Comparison of ENCODE assay signal across 28 cellular contexts in genomic region chr12:21851151-21851550, GRCh38.
"Had no signal": no experiment of that assay in that cellular context is flagged by ENCODE, and none has a peak within 500 bp of the region (broad histone marks: within the 10 kb centered on the region; RNA-seq: fewer than 3 reads in every experiment).

No MANE protein-coding gene starts in this region.

- H3K36me3 ChIP-seq: brain microvascular endothelial cell had no signal

- H3K36me3 Mint-ChIP-seq: activated naive CD4-positive, alpha-beta T cell treated with anti-CD3 and anti-CD28 coated beads, Interleukin-2, amount 10 ng/mL, durations not matched to agents 7 days and 5 days; activated naive CD8-positive, alpha-beta T cell had no signal

- DNase-seq: activated CD4-positive, alpha-beta T cell treated with anti-CD3 and anti-CD28 coated beads for 36 hours; activated CD4-positive, alpha-beta T cell treated with anti-CD3 and anti-CD28 coated beads, Interleukin-2, amount 10 ng/mL, durations not matched to agents 7 days and 5 days; activated CD4-positive, alpha-beta T cell treated with anti-CD3 and anti-CD28 coated beads, Interleukin-2, amount 50 U/mL, for 48 hours; activated CD8-positive, alpha-beta memory T cell treated with anti-CD3 and anti-CD28 coated beads, Interleukin-2, amount 50 U/mL, for 4 hours; activated CD8-positive, alpha-beta T cell treated with anti-CD3 and anti-CD28 coated beads, Interleukin-2, amount 10 ng/mL, durations not matched to agents 7 days and 5 days; activated gamma-delta T cell treated with Interleukin-2 at 50 U/mL for 16 hours; activated naive CD4-positive, alpha-beta T cell treated with anti-CD3 and anti-CD28 coated beads, Interleukin-2, amount 10 ng/mL, durations not matched to agents 7 days and 5 days; activated naive CD8-positive, alpha-beta T cell treated with anti-CD3 and anti-CD28 coated beads, Interleukin-2, amount 50 U/mL, for 24 hours; activated T-cell treated with anti-CD3 and anti-CD28 coated beads for 4 hours; activated T-cell treated with anti-CD3 and anti-CD28 coated beads, Interleukin-2, amount 50 U/mL, for 4 hours; amniotic stem cell; aorta; brain microvascular endothelial cell; central memory CD4-positive, alpha-beta T cell; NCI-H1048; NCI-H1436 treated with DMSO at 0.1 percent for 48 hours; NCI-H1694 treated with DMSO at 0.1 percent for 48 hours; NCI-H2029; NCI-H345; NCI-H526; NCI-H748 treated with DMSO at 0.1 percent for 48 hours; NK-92 treated with Interleukin-12 subunit alpha and Interleukin-12 subunit beta, amount 100 ng/mL, for 24 hours; PC-9; Right ventricle myocardium superior; T1000 had no signal

- H3K4me2 ChIP-seq: PC-9 had no signal

- H3K27ac ChIP-seq: brain microvascular endothelial cell, PC-9 had no signal

- H3K27me3 Mint-ChIP-seq: activated CD4-positive, alpha-beta T cell treated with anti-CD3 and anti-CD28 coated beads, Interleukin-2, amount 10 ng/mL, durations not matched to agents 7 days and 5 days; activated naive CD4-positive, alpha-beta T cell treated with anti-CD3 and anti-CD28 coated beads, Interleukin-2, amount 10 ng/mL, durations not matched to agents 7 days and 5 days had no signal

- H3K9me3 Mint-ChIP-seq: activated CD4-positive, alpha-beta T cell treated with anti-CD3 and anti-CD28 coated beads, Interleukin-2, amount 10 ng/mL, durations not matched to agents 7 days and 5 days; activated naive CD4-positive, alpha-beta T cell treated with anti-CD3 and anti-CD28 coated beads, Interleukin-2, amount 10 ng/mL, durations not matched to agents 7 days and 5 days; activated naive CD8-positive, alpha-beta T cell treated with anti-CD3 and anti-CD28 coated beads, Interleukin-2, amount 50 U/mL, for 24 hours; activated T-cell treated with anti-CD3 and anti-CD28 coated beads, Interleukin-2, amount 50 U/mL, for 4 hours; activated T-helper 1 cell treated with anti-CD3 and anti-CD28 coated beads, Interleukin-12 subunit alpha, Interleukin-12 subunit beta, Interleukin-2, Interleukin-4 antibody, amounts not matched to agents 30 ng/mL and 10 ng/mL and 1 ng/mL, durations not matched to agents 14 hours and 24 hours and 36 hours had no signal

- H2AFZ ChIP-seq: PC-9 had no signal

- H3K27ac Mint-ChIP-seq: activated CD4-positive, alpha-beta T cell treated with anti-CD3 and anti-CD28 coated beads for 36 hours; activated CD4-positive, alpha-beta T cell treated with anti-CD3 and anti-CD28 coated beads, Interleukin-2, amount 10 ng/mL, durations not matched to agents 7 days and 5 days; activated CD8-positive, alpha-beta T cell treated with anti-CD3 and anti-CD28 coated beads, Interleukin-2, amount 10 ng/mL, durations not matched to agents 7 days and 5 days; activated naive CD4-positive, alpha-beta T cell treated with anti-CD3 and anti-CD28 coated beads, Interleukin-2, amount 10 ng/mL, durations not matched to agents 7 days and 5 days; activated naive CD8-positive, alpha-beta T cell; activated naive CD8-positive, alpha-beta T cell treated with anti-CD3 and anti-CD28 coated beads, Interleukin-2, amount 50 U/mL, for 24 hours; activated T-helper 1 cell treated with anti-CD3 and anti-CD28 coated beads, Interleukin-12 subunit alpha, Interleukin-12 subunit beta, Interleukin-2, Interleukin-4 antibody, amounts not matched to agents 30 ng/mL and 10 ng/mL and 1 ng/mL, durations not matched to agents 14 hours and 24 hours and 36 hours had no signal

- H3K4me3 Mint-ChIP-seq: activated CD4-positive, alpha-beta T cell treated with anti-CD3 and anti-CD28 coated beads for 36 hours; activated CD4-positive, alpha-beta T cell treated with anti-CD3 and anti-CD28 coated beads, Interleukin-2, amount 10 ng/mL, durations not matched to agents 7 days and 5 days; activated CD8-positive, alpha-beta T cell treated with anti-CD3 and anti-CD28 coated beads, Interleukin-2, amount 10 ng/mL, durations not matched to agents 7 days and 5 days; activated naive CD4-positive, alpha-beta T cell treated with anti-CD3 and anti-CD28 coated beads, Interleukin-2, amount 10 ng/mL, durations not matched to agents 7 days and 5 days; activated naive CD8-positive, alpha-beta T cell; activated naive CD8-positive, alpha-beta T cell treated with anti-CD3 and anti-CD28 coated beads, Interleukin-2, amount 50 U/mL, for 24 hours; activated T-cell treated with anti-CD3 and anti-CD28 coated beads, Interleukin-2, amount 50 U/mL, for 4 hours; activated T-helper 1 cell treated with anti-CD3 and anti-CD28 coated beads, Interleukin-12 subunit alpha, Interleukin-12 subunit beta, Interleukin-2, Interleukin-4 antibody, amounts not matched to agents 30 ng/mL and 10 ng/mL and 1 ng/mL, durations not matched to agents 14 hours and 24 hours and 36 hours had no signal

- H3K4me1 Mint-ChIP-seq: activated CD4-positive, alpha-beta T cell treated with anti-CD3 and anti-CD28 coated beads for 36 hours; activated CD4-positive, alpha-beta T cell treated with anti-CD3 and anti-CD28 coated beads, Interleukin-2, amount 10 ng/mL, durations not matched to agents 7 days and 5 days; activated naive CD4-positive, alpha-beta T cell treated with anti-CD3 and anti-CD28 coated beads, Interleukin-2, amount 10 ng/mL, durations not matched to agents 7 days and 5 days; activated naive CD8-positive, alpha-beta T cell treated with anti-CD3 and anti-CD28 coated beads, Interleukin-2, amount 50 U/mL, for 24 hours had no signal

- H3K27me3 ChIP-seq: brain microvascular endothelial cell had no signal

- ATAC-seq: activated CD4-positive, alpha-beta T cell treated with anti-CD3 and anti-CD28 coated beads for 36 hours; activated CD4-positive, CD25-positive, alpha-beta regulatory T cell treated with anti-CD3 and anti-CD28 coated beads, Interleukin-2, amount 50 U/mL, for 24 hours; activated CD8-positive, alpha-beta T cell treated with anti-CD3 and anti-CD28 coated beads, Interleukin-2, amount 10 ng/mL, durations not matched to agents 7 days and 5 days; activated naive CD8-positive, alpha-beta T cell treated with anti-CD3 and anti-CD28 coated beads, Interleukin-2, amount 50 U/mL, for 24 hours; activated T-cell treated with anti-CD3 and anti-CD28 coated beads, Interleukin-2, amount 50 U/mL, for 4 hours had no signal

- H3K4me3 ChIP-seq: PC-9 had no signal
